In genomic region chr14:105442125-105442524, GRCh38 we compare ENCODE assay signal across 27 cellular contexts. TPM values are rescaled to one million over a fixed set of nuclear protein-coding genes. Genes with fewer than 3 reads are reported as not detected.
DNase-seq lines count a peak whose midpoint lies in the region; ATAC-seq and TF ChIP-seq lines count a peak whose summit lies in the region.
"Had no signal": no experiment of that assay in that cellular context is flagged by ENCODE, and none has a peak within 500 bp of the region (broad histone marks: within the 10 kb centered on the region; RNA-seq: fewer than 3 reads in every experiment).

No MANE protein-coding gene starts in this region.

- H3K79me2 ChIP-seq in HCT116 (ENCODE audit: insufficient read depth, low read length): peaks cover 40% of the 10 kb centered on the region

- H3K36me3 ChIP-seq in Caco-2 (ENCODE audit: control insufficient read depth, insufficient read depth, low read length) (no peaks in the 10 kb centered on the region), HCT116 (ENCODE audit: control insufficient read depth in 1 of 2, insufficient read depth in 2 of 2, low read length in 2 of 2) (peaks cover 6 to 7% of the 10 kb centered on the region in 2 experiments; a peak in 2 of 4 replicates)

- no peak overlapping the region for H3K27ac ChIP-seq in HCT116 (ENCODE audit: low read depth, low read length)
- H3K27ac ChIP-seq: C4-2B, KMS-11 had no signal

- no peak overlapping the region for H2AFZ ChIP-seq in HCT116 (ENCODE audit: low read depth, low read length, poor library complexity, severe bottlenecking)

- H3K9me3 Mint-ChIP-seq in Caco-2 (ENCODE audit: unreplicated experiment) (no peaks in the 10 kb centered on the region), nephron progenitor cell (no peaks in the 10 kb centered on the region)
- no peaks in the 10 kb centered on the region for H3K9me3 Mint-ChIP-seq in activated T-helper 17 cell treated with anti-CD3 and anti-CD28 coated beads, Interleukin-2, amount 50 U/mL, for 72 hours
- H3K9me3 Mint-ChIP-seq: CD8-positive, alpha-beta T cell had no signal

- POLR2A ChIA-PET in Caco-2 (lab: Charles Lee) (no interaction called here), HCT116 (lab: Charles Lee) (no interaction called here)

- intact Hi-C loops in Caco-2 (cut with micrococcal nuclease; ENCODE audit: unreplicated experiment): no loop called here
- intact Hi-C loops in HCT116 (cut with micrococcal nuclease): no loop called here

- H3K4me1 Mint-ChIP-seq in Caco-2 (ENCODE audit: low read depth, unreplicated experiment) (no peaks in the 10 kb centered on the region), nephron progenitor cell (peaks cover 15% of the 10 kb centered on the region)
- H3K4me1 Mint-ChIP-seq in activated T-helper 17 cell treated with anti-CD3 and anti-CD28 coated beads, Interleukin-2, amount 50 U/mL, for 72 hours: no peaks in the 10 kb centered on the region

- H3K9me3 ChIP-seq in Caco-2 (no peaks in the 10 kb centered on the region), HCT116 (ENCODE audit: control insufficient read depth in 1 of 2, insufficient read depth in 1 of 2, low read depth in 1 of 2, low read length in 2 of 2) (no peaks in the 10 kb centered on the region)

- RAD21 ChIA-PET in HCT116 (lab: Charles Lee; ENCODE audit: low non-redundant PET in 1 of 2, low total read pairs in 2 of 2, uncharacterized antibody in 2 of 2, unreplicated experiment in 2 of 2): no interaction called here

- H3K36me3 Mint-ChIP-seq in Caco-2 (ENCODE audit: insufficient read depth, unreplicated experiment): peaks cover 20% of the 10 kb centered on the region
- peaks cover 12% of the 10 kb centered on the region for H3K36me3 Mint-ChIP-seq in activated T-helper 17 cell treated with anti-CD3 and anti-CD28 coated beads, Interleukin-2, amount 50 U/mL, for 72 hours (ENCODE audit: low read depth)
- H3K36me3 Mint-ChIP-seq in nephron progenitor cell (ENCODE audit: low read depth): peaks cover 20% of the 10 kb centered on the region

- BruUV-seq in Caco-2 (replicated peaks; lab: Mats Ljungman, UMichigan): TSS peak; percentile 22
- BruUV-seq in HCT116 (replicated peaks; lab: Mats Ljungman, UMichigan): TSS peak; percentile 29

- H3K27me3 ChIP-seq in Caco-2 (replicated peaks; ENCODE audit: control insufficient read depth, insufficient read depth, low read length): no peaks in the 10 kb centered on the region
- H3K27me3 ChIP-seq in HCT116 (ENCODE audit: insufficient read depth, low read length): no peaks in the 10 kb centered on the region

- CTCF ChIA-PET in Caco-2 (lab: Charles Lee): no interaction called here
- CTCF ChIA-PET in HCT116 (lab: Charles Lee): no interaction called here

- no peak for TF ChIP-seq RAD21 in HCT116 (IDR thresholded peaks at IDR 0.05; ENCODE audit: low read depth)

- H3K9me2 ChIP-seq in HCT116 (ENCODE audit: insufficient read depth): no peaks in the 10 kb centered on the region

- no peaks in the 10 kb centered on the region for H4K20me1 ChIP-seq in HCT116 (ENCODE audit: insufficient read depth)

- no peak for TF ChIP-seq CTCF in Caco-2 (IDR thresholded peaks at IDR 0.05; ENCODE audit: insufficient read depth in 1 of 2, low read depth in 1 of 2, low read length in 1 of 2, severe bottlenecking in 1 of 2, unreplicated experiment in 1 of 2)
- TF ChIP-seq CTCF in HCT116 (IDR thresholded peaks at IDR 0.05 in 2 of 3, conservative IDR thresholded peaks at IDR 0.05 in 1 of 3; ENCODE audit: borderline replicate concordance in 1 of 3, insufficient read depth in 1 of 3, low read depth in 2 of 3, low read length in 2 of 3): no peak
- no peak for TF ChIP-seq CTCF in nephron progenitor cell (IDR thresholded peaks at IDR 0.05)

- H3K4me2 ChIP-seq in HCT116 (ENCODE audit: low read length): no peak overlapping the region
- H3K4me2 ChIP-seq: KMS-11 had no signal

- H3K27me3 Mint-ChIP-seq in Caco-2 (ENCODE audit: insufficient read depth, unreplicated experiment) (no peaks in the 10 kb centered on the region), nephron progenitor cell (ENCODE audit: low read depth, poor library complexity) (no peaks in the 10 kb centered on the region)
- H3K27me3 Mint-ChIP-seq in activated T-helper 17 cell treated with anti-CD3 and anti-CD28 coated beads, Interleukin-2, amount 50 U/mL, for 72 hours: no peaks in the 10 kb centered on the region
- H3K27me3 Mint-ChIP-seq: B cell had no signal

- TF ChIP-seq POLR2A in HCT116 (IDR thresholded peaks at IDR 0.05; ENCODE audit: borderline replicate concordance, extremely low read depth, insufficient read depth, insufficient read length): no peak

- H3K4me3 ChIP-seq in Caco-2 (ENCODE audit: low read depth, low read length) (no peak overlapping the region), HCT116 (replicated peaks in 1 of 2; ENCODE audit: low read depth in 1 of 2, low read length in 2 of 2) (no peak overlapping the region)

- no peak overlapping the region for H3K9ac ChIP-seq in HCT116 (ENCODE audit: low read length)
- H3K9ac ChIP-seq: KMS-11 had no signal

- H3K4me3 Mint-ChIP-seq in Caco-2 (ENCODE audit: unreplicated experiment): no peak overlapping the region
- no peak overlapping the region for H3K4me3 Mint-ChIP-seq in activated T-helper 17 cell treated with anti-CD3 and anti-CD28 coated beads, Interleukin-2, amount 50 U/mL, for 72 hours
- no peak overlapping the region for H3K4me3 Mint-ChIP-seq in nephron progenitor cell
- H3K4me3 Mint-ChIP-seq: B cell; CD8-positive, alpha-beta T cell had no signal

- H3K27ac Mint-ChIP-seq in Caco-2 (ENCODE audit: unreplicated experiment) (no peak overlapping the region), nephron progenitor cell (peak overlapping the region; percentile 64)
- H3K27ac Mint-ChIP-seq in activated T-helper 17 cell treated with anti-CD3 and anti-CD28 coated beads, Interleukin-2, amount 50 U/mL, for 72 hours: peak overlapping the region; percentile 22
- H3K27ac Mint-ChIP-seq: B cell; CD8-positive, alpha-beta T cell had no signal

- DNase-seq in Caco-2: no peak
- DNase-seq in HCT116 (ENCODE audit: low read depth, low spot score): no peak
- no peak for DNase-seq in nephron progenitor cell
- DNase-seq in NCI-H69 (lab: John Stamatoyannopoulos, UW): no peak
- DNase-seq in activated T-cell treated with anti-CD3 and anti-CD28 coated beads, Interleukin-2, amount 50 U/mL, for 48 hours: no peak
- DNase-seq: Calu3; CD8-positive, alpha-beta T cell; DMS79 treated with DMSO at 0.1 percent for 48 hours; IMR-90; NCI-H1048; NCI-H1417; NCI-H1694; NCI-H2029 treated with DMSO at 0.1 percent for 48 hours; NCI-H2227 treated with DMSO at 0.1 percent for 48 hours; NCI-H510A; NCI-H774; PC-3; SHP77; T-helper 1 cell had no signal

- H3K4me1 ChIP-seq in Caco-2: no peaks in the 10 kb centered on the region
- H3K4me1 ChIP-seq in HCT116 (ENCODE audit: control insufficient read depth in 1 of 2, insufficient read depth in 2 of 2, low read length in 2 of 2): no peaks in the 10 kb centered on the region

- ATAC-seq in HCT116 (no peak), HG02610 (IDR thresholded peaks at IDR 0.05; ENCODE audit: unreplicated experiment) (no peak)
- no peak for ATAC-seq in activated T-helper 17 cell treated with anti-CD3 and anti-CD28 coated beads, Interleukin-2, amount 50 U/mL, for 72 hours (replicated peaks)
- ATAC-seq: CD8-positive, alpha-beta T cell; PC-3 had no signal

TF ChIP-seq in HCT116, 20 proteins besides CTCF, POLR2A, EP300 and RAD21 (continues in another document):
- TF ChIP-seq MAX (IDR thresholded peaks at IDR 0.05): no peak
- TF ChIP-seq YY1 (IDR thresholded peaks at IDR 0.05; ENCODE audit: extremely low read depth, insufficient replicate concordance, low read depth, low read length): no peak
- no peak for TF ChIP-seq EZH2phosphoT487 (IDR thresholded peaks at IDR 0.05; ENCODE audit: borderline replicate concordance)
- TF ChIP-seq CEBPB (IDR thresholded peaks at IDR 0.05; ENCODE audit: low read depth): no peak
- TF ChIP-seq, protein P1, sequence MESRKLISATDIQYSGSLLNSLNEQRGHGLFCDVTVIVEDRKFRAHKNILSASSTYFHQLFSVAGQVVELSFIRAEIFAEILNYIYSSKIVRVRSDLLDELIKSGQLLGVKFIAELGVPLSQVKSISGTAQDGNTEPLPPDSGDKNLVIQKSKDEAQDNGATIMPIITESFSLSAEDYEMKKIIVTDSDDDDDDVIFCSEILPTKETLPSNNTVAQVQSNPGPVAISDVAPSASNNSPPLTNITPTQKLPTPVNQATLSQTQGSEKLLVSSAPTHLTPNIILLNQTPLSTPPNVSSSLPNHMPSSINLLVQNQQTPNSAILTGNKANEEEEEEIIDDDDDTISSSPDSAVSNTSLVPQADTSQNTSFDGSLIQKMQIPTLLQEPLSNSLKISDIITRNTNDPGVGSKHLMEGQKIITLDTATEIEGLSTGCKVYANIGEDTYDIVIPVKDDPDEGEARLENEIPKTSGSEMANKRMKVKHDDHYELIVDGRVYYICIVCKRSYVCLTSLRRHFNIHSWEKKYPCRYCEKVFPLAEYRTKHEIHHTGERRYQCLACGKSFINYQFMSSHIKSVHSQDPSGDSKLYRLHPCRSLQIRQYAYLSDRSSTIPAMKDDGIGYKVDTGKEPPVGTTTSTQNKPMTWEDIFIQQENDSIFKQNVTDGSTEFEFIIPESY (IDR thresholded peaks at IDR 0.05; ENCODE audit: extremely low read depth, insufficient replicate concordance, low read length): no peak

RNA-seq across cellular contexts. Expression of gene MTA1, which starts 22.5 kb away (rescaled TPM):
- 158 and 167 TPM in 2 replicates for total RNA-seq in Caco-2 (2022)
- total RNA-seq in HCT116 (2021; ENCODE audit: unreplicated experiment): 229 TPM
- 132 and 135 TPM in 2 replicates for polyA plus RNA-seq in HCT116 (2012)
- 100 to 1,000 TPM in 1 of 2 donors, 10 to 100 TPM in 1; 99.4 to 144 TPM for total RNA-seq in activated T-helper 17 cell treated with anti-CD3 and anti-CD28 coated beads, Interleukin-2, amount 50 U/mL, for 72 hours

RNA-seq across cellular contexts. Expression of gene CRIP2, which starts 32.5 kb away (rescaled TPM):
- 0.88 and 1.5 TPM in 2 replicates for total RNA-seq in Caco-2 (2022)
- 31.1 TPM for total RNA-seq in HCT116 (2021; ENCODE audit: unreplicated experiment)
- 37.8 and 43.3 TPM in 2 replicates for polyA plus RNA-seq in HCT116 (2012)
- total RNA-seq in activated T-helper 17 cell treated with anti-CD3 and anti-CD28 coated beads, Interleukin-2, amount 50 U/mL, for 72 hours: 1 to 10 TPM in 1 of 2 donors, under 1 TPM in 1; 0.97 to 2.2 TPM

RNA-seq across cellular contexts. Expression of gene TEX22, which starts 43.8 kb away (rescaled TPM):
- total RNA-seq in Caco-2 (2022) (0.86 and 0.91 TPM in 2 replicates), HCT116 (2021; ENCODE audit: unreplicated experiment) (3.8 TPM)
- polyA plus RNA-seq in HCT116 (2012): 0.05 and 0.15 TPM in 2 replicates
- total RNA-seq in activated T-helper 17 cell treated with anti-CD3 and anti-CD28 coated beads, Interleukin-2, amount 50 U/mL, for 72 hours: 1 to 10 TPM in 1 of 2 donors, under 1 TPM in 1; 0.95 to 3.7 TPM
- total RNA-seq: RPMI7951 had no signal

RNA-seq across cellular contexts. Expression of gene CRIP1, which starts 44.6 kb away (rescaled TPM):
- total RNA-seq in Caco-2 (2022): 46.0 and 75.1 TPM in 2 replicates
- total RNA-seq in HCT116 (2021; ENCODE audit: unreplicated experiment): 260 TPM
- polyA plus RNA-seq in HCT116 (2012): 613 and 656 TPM in 2 replicates
- total RNA-seq in activated T-helper 17 cell treated with anti-CD3 and anti-CD28 coated beads, Interleukin-2, amount 50 U/mL, for 72 hours: 100 to 1,000 TPM; 271 to 358 TPM
- total RNA-seq: H4, IMR-90, SK-MEL-5 had no signal

RNA-seq across cellular contexts. Expression of gene TEDC1, which starts 48.9 kb away (rescaled TPM):
- total RNA-seq in Caco-2 (2022) (30.3 and 30.8 TPM in 2 replicates), HCT116 (2021; ENCODE audit: unreplicated experiment) (40.4 TPM)
- polyA plus RNA-seq in HCT116 (2012): 30.8 and 33.5 TPM in 2 replicates
- 10 to 100 TPM; 23.3 to 39.1 TPM for total RNA-seq in activated T-helper 17 cell treated with anti-CD3 and anti-CD28 coated beads, Interleukin-2, amount 50 U/mL, for 72 hours
